18 cellular contexts compared by ENCODE assay signal in the genomic region with DNA sequence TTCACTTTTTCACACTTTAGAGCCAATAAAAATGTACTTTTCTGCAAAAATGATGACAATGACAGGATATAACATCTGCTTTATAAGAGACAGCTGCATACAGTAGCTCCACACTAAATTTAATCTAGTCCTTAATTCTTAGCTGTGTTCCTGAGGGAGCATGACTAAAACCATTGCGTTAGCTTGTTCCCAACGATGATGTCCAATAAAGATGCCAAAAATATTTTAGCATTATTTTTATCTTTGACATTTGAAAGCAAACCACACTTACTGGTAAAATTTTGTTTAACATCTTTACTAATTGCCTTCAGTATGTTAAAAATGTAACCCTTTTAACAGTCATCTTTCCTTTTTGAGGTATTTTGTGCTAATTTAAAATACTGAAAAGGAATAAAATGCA.
A peak's percentile ranks its signal among the peaks of the same experiment; 100 is the strongest.
DNase-seq lines count a peak whose midpoint lies in the region; ATAC-seq and TF ChIP-seq lines count a peak whose summit lies in the region.
"Had no signal": no experiment of that assay in that cellular context is flagged by ENCODE, and none has a peak within 500 bp of the region (broad histone marks: within the 10 kb centered on the region; RNA-seq: fewer than 3 reads in every experiment).

No MANE protein-coding gene starts in this region.

- H3K9me3 ChIP-seq in heart right ventricle (peaks cover 0 to 5% (median 0%) of the 10 kb centered on the region in 11 donors), tibial artery (no peaks in the 10 kb centered on the region)
- H3K9me3 ChIP-seq: HAP-1, SJSA1 had no signal

- H3K27ac ChIP-seq in heart right ventricle = peak overlapping the region in 1 of 10 donors; percentile 21
- H3K27ac ChIP-seq in tibial artery = peak overlapping the region; percentile 24 to 45
- H3K27ac ChIP-seq: KMS-11, RWPE1, SJSA1 had no signal

- no peaks in the 10 kb centered on the region for H3K9me3 Mint-ChIP-seq in activated naive CD4-positive, alpha-beta T cell treated with anti-CD3 and anti-CD28 coated beads, Interleukin-2, amount 10 ng/mL, durations not matched to agents 7 days and 5 days
- peaks cover 5% of the 10 kb centered on the region for H3K9me3 Mint-ChIP-seq in progenitor cell of endocrine pancreas (ENCODE audit: low read depth)

- intact Hi-C loops in heart right ventricle (cut with DNase I) (no loop called here), cardiac septum (cut with DNase I) (no loop called here), left ventricle myocardium superior (cut with micrococcal nuclease) (no loop called here), tibial artery (cut with DNase I; ENCODE audit: low total_unique reads) (no loop called here)

- CTCF ChIA-PET in activated naive CD4-positive, alpha-beta T cell treated with anti-CD3 and anti-CD28 coated beads, Interleukin-2, amount 10 ng/mL, durations not matched to agents 7 days and 5 days (lab: Charles Lee) = no interaction called here

- H3K36me3 ChIP-seq in heart right ventricle (no peaks in the 10 kb centered on the region), tibial artery (no peaks in the 10 kb centered on the region)
- H3K36me3 ChIP-seq: HAP-1, SJSA1 had no signal

- no peaks in the 10 kb centered on the region for H3K27me3 Mint-ChIP-seq in activated naive CD4-positive, alpha-beta T cell treated with anti-CD3 and anti-CD28 coated beads, Interleukin-2, amount 10 ng/mL, durations not matched to agents 7 days and 5 days
- H3K27me3 Mint-ChIP-seq in progenitor cell of endocrine pancreas = no peaks in the 10 kb centered on the region

- H3K27me3 ChIP-seq in heart right ventricle (no peaks in the 10 kb centered on the region), tibial artery (no peaks in the 10 kb centered on the region)
- H3K27me3 ChIP-seq: SJSA1 had no signal

- H3K4me1 ChIP-seq in heart right ventricle (peaks cover 0 to 11% (median 0%) of the 10 kb centered on the region in 9 donors), tibial artery (peaks cover 0 to 60% (median 21%) of the 10 kb centered on the region in 4 donors)
- H3K4me1 ChIP-seq: HAP-1 had no signal

- peak in 5 of 8 donors; percentile 68 to 84 (median 74) for ATAC-seq in heart right ventricle
- ATAC-seq in left ventricle myocardium superior = peak; percentile 82
- ATAC-seq: PC-3 had no signal

- WGBS in heart right ventricle, 2 donors = 43 to 51% methylated on average over 2 of the region's 2 CpGs

- TF ChIP-seq CTCF in heart right ventricle (IDR thresholded peaks at IDR 0.05) = no peak
- no peak for TF ChIP-seq CTCF in cardiac fibroblast (IDR thresholded peaks at IDR 0.05; ENCODE audit: low read depth, low read length)
- no peak for TF ChIP-seq CTCF in tibial artery (IDR thresholded peaks at IDR 0.05)
- TF ChIP-seq CTCF in progenitor cell of endocrine pancreas (IDR thresholded peaks at IDR 0.05; ENCODE audit: unreplicated experiment) = no peak

- no peak overlapping the region for H3K4me3 Mint-ChIP-seq in activated naive CD4-positive, alpha-beta T cell treated with anti-CD3 and anti-CD28 coated beads, Interleukin-2, amount 10 ng/mL, durations not matched to agents 7 days and 5 days
- H3K4me3 Mint-ChIP-seq in progenitor cell of endocrine pancreas (ENCODE audit: low read depth) = no peak overlapping the region
- H3K4me3 Mint-ChIP-seq: CD14-positive monocyte had no signal

- no peak overlapping the region for H3K4me3 ChIP-seq in heart right ventricle
- H3K4me3 ChIP-seq in cardiac fibroblast (replicated peaks in 1 of 2; ENCODE audit: low read depth in 2 of 2, low read length in 2 of 2) = no peak overlapping the region
- H3K4me3 ChIP-seq in tibial artery = no peak overlapping the region
- H3K4me3 ChIP-seq: HAP-1, SJSA1 had no signal

- H3K4me1 Mint-ChIP-seq in activated naive CD4-positive, alpha-beta T cell treated with anti-CD3 and anti-CD28 coated beads, Interleukin-2, amount 10 ng/mL, durations not matched to agents 7 days and 5 days = no peaks in the 10 kb centered on the region
- H3K4me1 Mint-ChIP-seq in progenitor cell of endocrine pancreas (ENCODE audit: low read depth) = peaks cover 2% of the 10 kb centered on the region
- H3K4me1 Mint-ChIP-seq: CD14-positive monocyte had no signal

- H3K27ac Mint-ChIP-seq in activated naive CD4-positive, alpha-beta T cell treated with anti-CD3 and anti-CD28 coated beads, Interleukin-2, amount 10 ng/mL, durations not matched to agents 7 days and 5 days = no peak overlapping the region
- no peak overlapping the region for H3K27ac Mint-ChIP-seq in progenitor cell of endocrine pancreas
- H3K27ac Mint-ChIP-seq: CD14-positive monocyte had no signal

- no peaks in the 10 kb centered on the region for H3K36me3 Mint-ChIP-seq in activated naive CD4-positive, alpha-beta T cell treated with anti-CD3 and anti-CD28 coated beads, Interleukin-2, amount 10 ng/mL, durations not matched to agents 7 days and 5 days
- no peaks in the 10 kb centered on the region for H3K36me3 Mint-ChIP-seq in progenitor cell of endocrine pancreas (ENCODE audit: insufficient read depth)
- H3K36me3 Mint-ChIP-seq: CD14-positive monocyte had no signal

- no peak for DNase-seq in heart right ventricle
- DNase-seq in cardiac septum (ENCODE audit: low spot score) = no peak
- DNase-seq in cardiac fibroblast (ENCODE audit: low read depth in 2 of 2) = peak; percentile 60 to 66
- no peak for DNase-seq in left ventricle myocardium superior
- DNase-seq in tibial artery = no peak
- DNase-seq in activated naive CD4-positive, alpha-beta T cell treated with anti-CD3 and anti-CD28 coated beads, Interleukin-2, amount 10 ng/mL, durations not matched to agents 7 days and 5 days = no peak
- DNase-seq in NOMO-1 treated with dmso at 0.1 percent for 144 hours (lab: John Stamatoyannopoulos, UW; ENCODE audit: unreplicated experiment) = no peak
- no peak for DNase-seq in progenitor cell of endocrine pancreas (ENCODE audit: low spot score, unreplicated experiment)
- DNase-seq: COR-L47, NCI-H1092 treated with DMSO at 0.1 percent for 48 hours, NCI-H187, NCI-H226, PC-3 had no signal

Comparison
In these comparisons a context has a peak if more than half of its experiments do, and no peak if none do; other contexts are left out.
1. DNase-seq: peak in cardiac fibroblast (2 of 2); none in heart right ventricle (0 of 2), cardiac septum (single experiment), left ventricle myocardium superior (single experiment), tibial artery (0 of 2), activated naive CD4-positive, alpha-beta T cell treated with anti-CD3 and anti-CD28 coated beads, Interleukin-2, amount 10 ng/mL, durations not matched to agents 7 days and 5 days (single experiment), NOMO-1 treated with dmso at 0.1 percent for 144 hours (single experiment) and progenitor cell of endocrine pancreas (single experiment).